In the genomic region with DNA sequence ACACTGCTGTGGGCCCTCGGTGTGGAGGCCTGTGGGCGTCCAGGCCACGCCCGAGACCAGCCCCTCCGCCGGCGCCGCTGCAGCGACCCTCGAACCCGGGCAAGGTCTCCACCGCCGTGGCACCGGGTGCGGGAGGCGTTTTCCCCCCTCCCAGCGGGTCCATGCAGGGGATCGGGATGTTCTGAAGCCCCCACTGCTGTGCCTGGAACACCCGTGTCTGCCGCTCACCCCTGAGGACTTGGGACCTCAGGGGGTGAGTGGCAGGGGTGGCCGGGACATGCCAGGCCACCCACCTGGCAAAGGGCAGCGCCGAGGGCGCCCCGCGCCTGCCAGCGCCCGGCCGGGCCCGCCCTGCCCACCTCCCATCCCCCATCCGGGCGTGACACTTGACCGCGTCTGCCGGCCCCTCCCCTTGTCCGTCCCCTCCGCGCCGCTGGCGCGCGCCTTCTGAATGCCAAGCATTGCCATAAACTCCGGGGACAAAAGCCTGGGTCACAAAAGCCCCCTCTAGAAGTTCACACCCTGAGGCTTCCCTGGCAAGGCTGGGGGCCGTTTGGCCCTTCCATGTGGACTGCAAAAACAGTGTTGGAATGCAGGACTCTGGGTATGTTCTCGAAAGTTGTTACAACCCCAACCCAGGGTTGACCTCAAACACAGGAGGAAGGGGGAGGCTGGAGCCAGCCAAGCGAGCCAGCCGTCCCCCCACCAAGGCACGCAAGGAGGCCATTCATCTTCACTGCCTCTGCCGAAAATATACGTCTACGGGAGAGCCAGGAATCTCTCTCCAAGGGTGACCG, we compare ENCODE assay signal across 8 cellular contexts.
DNase-seq lines count a peak whose midpoint lies in the region; ATAC-seq and TF ChIP-seq lines count a peak whose summit lies in the region.

No MANE protein-coding gene starts in this region.

- no peak for TF ChIP-seq CTCF in cardiac fibroblast (IDR thresholded peaks at IDR 0.05; ENCODE audit: low read depth, low read length)

- TF ChIP-seq POLR2A in Raji (IDR thresholded peaks at IDR 0.05; ENCODE audit: insufficient read depth, low read depth, low read length) = peak; percentile 55

- peak overlapping the region; percentile 46 to 64 for H3K4me3 ChIP-seq in cardiac fibroblast (replicated peaks in 1 of 2; ENCODE audit: low read depth in 2 of 2, low read length in 2 of 2)

- DNase-seq in NCI-H748 (lab: John Stamatoyannopoulos, UW; ENCODE audit: unreplicated experiment) (peak; percentile 31), NCI-H748 treated with DMSO at 0.1 percent for 48 hours (lab: John Stamatoyannopoulos, UW) (no peak), cardiac fibroblast (ENCODE audit: low read depth in 2 of 2) (peak; percentile 25), kidney tubule cell (ENCODE audit: low spot score) (peak; percentile 52), NCI-H1694 (lab: John Stamatoyannopoulos, UW) (no peak)
- DNase-seq in stimulated activated CD4-positive, alpha-beta T cell treated with anti-CD3 and anti-CD28 coated beads, Interleukin-1b, Interleukin-23, amount 100 ng/mL, for 48 hours = peak; percentile 23

- ATAC-seq in HG02938 (IDR thresholded peaks at IDR 0.05; ENCODE audit: unreplicated experiment) = peak; percentile 19

Comparison
In these comparisons a context has a peak if more than half of its experiments do, and no peak if none do; other contexts are left out.
1. DNase-seq: peak in NCI-H748 (single experiment), cardiac fibroblast (2 of 2), kidney tubule cell (single experiment) and stimulated activated CD4-positive, alpha-beta T cell treated with anti-CD3 and anti-CD28 coated beads, Interleukin-1b, Interleukin-23, amount 100 ng/mL, for 48 hours (single experiment); none in NCI-H748 treated with DMSO at 0.1 percent for 48 hours (single experiment) and NCI-H1694 (single experiment).